In genomic region chr11:45388472-45388871, GRCh38 we compare ENCODE assay signal across 17 cellular contexts.
A peak's percentile ranks its signal among the peaks of the same experiment; 100 is the strongest.
DNase-seq lines count a peak whose midpoint lies in the region; ATAC-seq and TF ChIP-seq lines count a peak whose summit lies in the region.
"Had no signal": no experiment of that assay in that cellular context is flagged by ENCODE, and none has a peak within 500 bp of the region (broad histone marks: within the 10 kb centered on the region; RNA-seq: fewer than 3 reads in every experiment).

No MANE protein-coding gene starts in this region.

- WGBS in psoas muscle, 3 donors, result 73 to 91% (median 90%) methylated on average over 1 of the region's 1 CpG
- 67 to 91% methylated on average over 1 of the region's 1 CpG for WGBS in thyroid gland, 2 donors

- TF ChIP-seq CTCF in AG09309 (IDR thresholded peaks at IDR 0.05; ENCODE audit: control insufficient read depth, insufficient read depth, low read depth, low read length, missing control alignments) (no peak), fibroblast of pulmonary artery (IDR thresholded peaks at IDR 0.05; ENCODE audit: low read length, missing control alignments) (no peak), psoas muscle (IDR thresholded peaks at IDR 0.05) (no peak), thyroid gland (IDR thresholded peaks at IDR 0.05) (no peak)

- H3K4me1 ChIP-seq in psoas muscle, result no peaks in the 10 kb centered on the region
- H3K4me1 ChIP-seq in thyroid gland, result no peaks in the 10 kb centered on the region
- H3K4me1 ChIP-seq: Caco-2 had no signal

- peak; percentile 27 for DNase-seq in AG09309 (ENCODE audit: low read depth)
- peak; percentile 54 for DNase-seq in Ammon's horn (ENCODE audit: low spot score)
- DNase-seq in fibroblast of pulmonary artery (ENCODE audit: low read depth), result peak; percentile 24
- DNase-seq in sciatic nerve (ENCODE audit: low spot score), result peak; percentile 2
- no peak for DNase-seq in psoas muscle
- no peak for DNase-seq in thyroid gland
- DNase-seq: ACHN; Caco-2; CD8-positive, alpha-beta memory T cell; DMS53; GF-D8; HCEC 1CT; HFFc6 had no signal

- H3K27ac ChIP-seq in psoas muscle (no peak overlapping the region), thyroid gland (no peak overlapping the region)
- H3K27ac ChIP-seq: BLaER1, HL-60 had no signal

- intact Hi-C loops in sciatic nerve (cut with DNase I), result no loop called here
- intact Hi-C loops in psoas muscle (cut with DNase I), result no loop called here
- intact Hi-C loops in thyroid gland (cut with DNase I), result no loop called here

- H3K4me3 ChIP-seq in AG09309 (ENCODE audit: control insufficient read depth, low read depth, low read length) (no peak overlapping the region), fibroblast of pulmonary artery (replicated peaks; ENCODE audit: low read depth, low read length) (no peak overlapping the region), psoas muscle (no peak overlapping the region), thyroid gland (replicated peaks in 1 of 3) (no peak overlapping the region)
- H3K4me3 ChIP-seq: BLaER1, K562 had no signal

- peak; percentile 49 for ATAC-seq in sciatic nerve
- ATAC-seq in HG02852 (IDR thresholded peaks at IDR 0.05; ENCODE audit: unreplicated experiment), result no peak
- ATAC-seq in psoas muscle, result no peak
- ATAC-seq: K562 had no signal

- no peaks in the 10 kb centered on the region for H3K9me3 ChIP-seq in psoas muscle
- no peaks in the 10 kb centered on the region for H3K9me3 ChIP-seq in thyroid gland
- H3K9me3 ChIP-seq: BLaER1, Caco-2 had no signal

- H3K36me3 ChIP-seq in psoas muscle (ENCODE audit: insufficient read depth in 1 of 2, low read depth in 1 of 2), result no peaks in the 10 kb centered on the region
- no peaks in the 10 kb centered on the region for H3K36me3 ChIP-seq in thyroid gland
- H3K36me3 ChIP-seq: BLaER1 had no signal

- peaks cover 0 to 28% (median 7%) of the 10 kb centered on the region in 3 donors for H3K27me3 ChIP-seq in psoas muscle (ENCODE audit: insufficient read depth in 3 of 3, low read length in 2 of 3)
- H3K27me3 ChIP-seq in thyroid gland, result no peaks in the 10 kb centered on the region

- no peak for TF ChIP-seq POLR2A in thyroid gland (IDR thresholded peaks at IDR 0.05)

Comparison
In these comparisons a context has a peak if more than half of its experiments do, and no peak if none do; other contexts are left out.
1. DNase-seq: peak in AG09309 (single experiment), Ammon's horn (single experiment), fibroblast of pulmonary artery (single experiment) and sciatic nerve (single experiment); none in psoas muscle (0 of 2) and thyroid gland (0 of 2).